Comparison of ENCODE assay signal across 8 cellular contexts in the genomic region with DNA sequence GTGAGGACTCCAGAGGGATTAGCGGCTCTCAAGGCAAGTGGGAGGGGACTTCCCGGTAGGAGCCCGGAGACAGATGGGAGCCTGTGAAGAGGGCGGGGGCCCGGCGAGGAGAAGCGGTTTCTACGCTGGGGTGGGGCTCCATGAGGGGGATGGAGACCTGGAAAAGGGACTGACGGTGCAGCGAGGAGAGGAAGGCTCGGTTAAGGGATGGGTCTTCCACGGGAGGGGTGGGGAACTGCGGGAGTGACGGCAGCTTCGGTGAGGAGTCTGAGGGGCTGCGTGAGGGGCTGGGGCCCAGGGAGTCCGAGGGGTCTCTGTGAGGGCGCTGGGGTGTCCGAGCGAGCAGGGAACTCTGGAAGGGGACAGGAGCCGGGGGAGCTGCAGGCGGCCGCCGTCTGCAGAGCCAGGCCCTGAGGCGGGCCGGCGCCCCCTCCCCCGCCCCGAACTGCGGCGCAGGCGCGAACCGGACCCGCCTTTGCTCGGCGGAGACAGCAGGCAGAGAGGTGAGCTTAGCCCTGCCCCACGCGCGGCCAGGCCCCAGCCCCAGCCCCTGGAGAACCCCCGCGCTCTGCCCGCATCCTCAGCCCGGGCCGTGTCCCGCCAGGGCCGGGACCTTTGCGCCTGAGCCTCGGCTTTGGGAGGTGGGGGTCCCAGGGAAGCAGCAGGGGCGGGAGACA. TPM values are rescaled to one million over a fixed set of nuclear protein-coding genes. Genes with fewer than 3 reads are reported as not detected.
DNase-seq lines count a peak whose midpoint lies in the region; ATAC-seq and TF ChIP-seq lines count a peak whose summit lies in the region.

A gene with protein sequence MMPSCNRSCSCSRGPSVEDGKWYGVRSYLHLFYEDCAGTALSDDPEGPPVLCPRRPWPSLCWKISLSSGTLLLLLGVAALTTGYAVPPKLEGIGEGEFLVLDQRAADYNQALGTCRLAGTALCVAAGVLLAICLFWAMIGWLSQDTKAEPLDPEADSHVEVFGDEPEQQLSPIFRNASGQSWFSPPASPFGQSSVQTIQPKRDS (plus strand): TSS at position 472 of the 677 bp plus-strand sequence. CDS start 2,533 bp downstream, outside the sequence.

- intact Hi-C loops in dendritic cell treated with granulocyte-macrophage colony-stimulating factor and Interleukin-4, amounts not matched to agents 40 ng/mL and 50 ng/mL, for 4 days (cut with micrococcal nuclease): no loop called here
- intact Hi-C loops in left colon (cut with DNase I, micrococcal nuclease): no loop called here

- H3K4me2 ChIP-seq in BLaER1 (peak within 1 kb of the TSS; percentile 97), KMS-11 (peak within 1 kb of the TSS; percentile 70), SU-DHL-6 (ENCODE audit: low read depth, low read length, poor library complexity, severe bottlenecking) (peak within 1 kb of the TSS; percentile 83)

- H3K27ac Mint-ChIP-seq in dendritic cell treated with granulocyte-macrophage colony-stimulating factor and Interleukin-4, amounts not matched to agents 40 ng/mL and 50 ng/mL, for 4 days: peak within 1 kb of the TSS; percentile 80

- TF ChIP-seq CTCF in KMS-11 (conservative IDR thresholded peaks at IDR 0.05; ENCODE audit: low read depth, low read length) (no peak), SU-DHL-6 (IDR thresholded peaks at IDR 0.05; ENCODE audit: insufficient read depth, low read length, poor library complexity, severe bottlenecking) (no peak)

- H3K9me2 ChIP-seq in SU-DHL-6 (replicated peaks; ENCODE audit: insufficient read depth, low read length): no peaks in the 10 kb centered on the region

- peaks cover 17% of the 10 kb centered on the region for H3K27me3 Mint-ChIP-seq in dendritic cell treated with granulocyte-macrophage colony-stimulating factor and Interleukin-4, amounts not matched to agents 40 ng/mL and 50 ng/mL, for 4 days

- ATAC-seq in left colon: peak; percentile 56

- peak within 1 kb of the TSS; percentile 99 for H3K4me3 Mint-ChIP-seq in dendritic cell treated with granulocyte-macrophage colony-stimulating factor and Interleukin-4, amounts not matched to agents 40 ng/mL and 50 ng/mL, for 4 days

- H3K36me3 ChIP-seq in BLaER1 (peaks cover 13% of the 10 kb centered on the region), KMS-11 (ENCODE audit: insufficient read depth) (no peaks in the 10 kb centered on the region), SU-DHL-6 (ENCODE audit: low read length) (no peaks in the 10 kb centered on the region)

- peak; percentile 60 to 68 for DNase-seq in left colon
- DNase-seq in stimulated activated CD4-positive, alpha-beta T cell treated with anti-CD3 and anti-CD28 coated beads, Interleukin-4, amount 100 ng/mL, for 1 hour: peak; percentile 29
- no peak for DNase-seq in SIG-M5 (lab: John Stamatoyannopoulos, UW)

- peak within 1 kb of the TSS; percentile 44 for H3K27ac ChIP-seq in BLaER1
- H3K27ac ChIP-seq in KMS-11: peak within 1 kb of the TSS; percentile 68
- peak within 1 kb of the TSS; percentile 39 for H3K27ac ChIP-seq in SU-DHL-6 (ENCODE audit: low read depth, low read length)

- TF ChIP-seq POLR2A in GM19099 (IDR thresholded peaks at IDR 0.05; ENCODE audit: extremely low read depth, insufficient read length, low read depth): peak; percentile 70

- H3K4me1 ChIP-seq in BLaER1 (peaks cover 19% of the 10 kb centered on the region), KMS-11 (ENCODE audit: low read depth, poor library complexity, severe bottlenecking) (peaks cover 9% of the 10 kb centered on the region)

- H3K9ac ChIP-seq in BLaER1 (peak within 1 kb of the TSS; percentile 78), KMS-11 (peak within 1 kb of the TSS; percentile 85), SU-DHL-6 (ENCODE audit: low read length) (peak within 1 kb of the TSS; percentile 69)

- H4K20me1 ChIP-seq in BLaER1 (no peaks in the 10 kb centered on the region), KMS-11 (ENCODE audit: insufficient read depth) (no peaks in the 10 kb centered on the region), SU-DHL-6 (ENCODE audit: low read depth, low read length) (no peaks in the 10 kb centered on the region)

- H3K4me3 ChIP-seq in BLaER1: peak within 1 kb of the TSS; percentile 71
- no peak within 1 kb of the TSS for H3K4me3 ChIP-seq in KMS-11 (IDR thresholded peaks at IDR 0.05; ENCODE audit: insufficient read depth, low read depth, low read length)
- H3K4me3 ChIP-seq in SU-DHL-6 (ENCODE audit: insufficient read depth, low read length, poor library complexity, severe bottlenecking): peak within 1 kb of the TSS; percentile 78

- H3K36me3 Mint-ChIP-seq in dendritic cell treated with granulocyte-macrophage colony-stimulating factor and Interleukin-4, amounts not matched to agents 40 ng/mL and 50 ng/mL, for 4 days (ENCODE audit: low read depth): peaks cover 19% of the 10 kb centered on the region

- 0 out of 2 replicates have a peak, but pooled peaks cover 1% of the 10 kb centered on the region for H3K9me3 ChIP-seq in BLaER1
- H3K9me3 ChIP-seq in SU-DHL-6 (ENCODE audit: insufficient read depth, low read length): no peaks in the 10 kb centered on the region

- H2AFZ ChIP-seq in KMS-11 (ENCODE audit: low read depth): peak within 1 kb of the TSS; percentile 90
- H2AFZ ChIP-seq in SU-DHL-6 (ENCODE audit: low read depth, low read length, severe bottlenecking): peak within 1 kb of the TSS; percentile 92

- H3K9me3 Mint-ChIP-seq in dendritic cell treated with granulocyte-macrophage colony-stimulating factor and Interleukin-4, amounts not matched to agents 40 ng/mL and 50 ng/mL, for 4 days: peaks cover 16% of the 10 kb centered on the region

- H3K27me3 ChIP-seq in BLaER1: 0 out of 2 replicates have a peak, but pooled peaks cover 4% of the 10 kb centered on the region
- no peaks in the 10 kb centered on the region for H3K27me3 ChIP-seq in KMS-11 (ENCODE audit: insufficient read depth, low read depth)
- no peaks in the 10 kb centered on the region for H3K27me3 ChIP-seq in SU-DHL-6 (ENCODE audit: low read length)

- no peaks in the 10 kb centered on the region for H3F3A ChIP-seq in SU-DHL-6 (ENCODE audit: insufficient read depth)

- peaks cover 21% of the 10 kb centered on the region for H3K4me1 Mint-ChIP-seq in dendritic cell treated with granulocyte-macrophage colony-stimulating factor and Interleukin-4, amounts not matched to agents 40 ng/mL and 50 ng/mL, for 4 days (ENCODE audit: low read depth)

- H3K79me2 ChIP-seq in KMS-11 (ENCODE audit: insufficient read depth, low read depth): no peaks in the 10 kb centered on the region
- H3K79me2 ChIP-seq in SU-DHL-6 (ENCODE audit: insufficient read depth, low read length): no peaks in the 10 kb centered on the region

RNA-seq across cellular contexts. Expression of the gene that starts here (rescaled TPM):
- total RNA-seq in left colon: 1 to 10 TPM; 9.4 to 10.0 TPM
